33 cellular contexts compared by ENCODE assay signal in genomic region chr6:21142716-21143115, GRCh38.
"Had no signal": no experiment of that assay in that cellular context is flagged by ENCODE, and none has a peak within 500 bp of the region (broad histone marks: within the 10 kb centered on the region; RNA-seq: fewer than 3 reads in every experiment).

No MANE protein-coding gene starts in this region.

- H3K4me1 Mint-ChIP-seq: activated CD4-positive, alpha-beta T cell treated with anti-CD3 and anti-CD28 coated beads for 36 hours; activated CD4-positive, alpha-beta T cell treated with anti-CD3 and anti-CD28 coated beads, Interleukin-2, amount 10 ng/mL, durations not matched to agents 24 days and 14 days; activated CD8-positive, alpha-beta memory T cell treated with anti-CD3 and anti-CD28 coated beads, Interleukin-2, amount 10 ng/mL, durations not matched to agents 7 days and 5 days; activated naive CD4-positive, alpha-beta T cell treated with anti-CD3 and anti-CD28 coated beads, Interleukin-2, amount 50 U/mL, for 24 hours; activated naive CD8-positive, alpha-beta T cell treated with anti-CD3 and anti-CD28 coated beads for 36 hours; activated naive CD8-positive, alpha-beta T cell treated with anti-CD3 and anti-CD28 coated beads, Interleukin-2, amount 50 U/mL, for 24 hours had no signal

- FAIRE-seq: endothelial cell of umbilical vein had no signal

- H3K27ac Mint-ChIP-seq: activated CD4-positive, alpha-beta memory T cell treated with anti-CD3 and anti-CD28 coated beads for 36 hours; activated CD4-positive, alpha-beta T cell treated with anti-CD3 and anti-CD28 coated beads for 36 hours; activated CD4-positive, alpha-beta T cell treated with anti-CD3 and anti-CD28 coated beads, Interleukin-2, amount 10 ng/mL, durations not matched to agents 24 days and 14 days; activated CD8-positive, alpha-beta memory T cell treated with anti-CD3 and anti-CD28 coated beads, Interleukin-2, amount 10 ng/mL, durations not matched to agents 7 days and 5 days; activated CD8-positive, alpha-beta T cell treated with anti-CD3 and anti-CD28 coated beads, Interleukin-2, amount 10 ng/mL, durations not matched to agents 7 days and 5 days; activated naive CD4-positive, alpha-beta T cell treated with anti-CD3 and anti-CD28 coated beads for 36 hours; activated naive CD4-positive, alpha-beta T cell treated with anti-CD3 and anti-CD28 coated beads, Interleukin-2, amount 50 U/mL, for 24 hours; activated naive CD8-positive, alpha-beta T cell treated with anti-CD3 and anti-CD28 coated beads for 36 hours; activated naive CD8-positive, alpha-beta T cell treated with anti-CD3 and anti-CD28 coated beads, Interleukin-2, amount 50 U/mL, for 24 hours; activated T-helper 1 cell treated with anti-CD3 and anti-CD28 coated beads, Interleukin-12 subunit alpha, Interleukin-12 subunit beta, Interleukin-2, Interleukin-4 antibody, amounts not matched to agents 30 ng/mL and 10 ng/mL and 1 ng/mL, durations not matched to agents 14 hours and 24 hours and 36 hours; activated T-helper 2 cell treated with anti-CD3 and anti-CD28 coated beads, Interferon-gamma antibody, Interleukin-2, Interleukin-4, amounts not matched to agents 10 μg/mL and 5 μg/mL and 100 μg/mL, durations not matched to agents 14 hours and 24 hours and 36 hours had no signal

- ATAC-seq: activated CD4-positive, alpha-beta T cell treated with anti-CD3 and anti-CD28 coated beads for 36 hours; activated CD8-positive, alpha-beta memory T cell treated with anti-CD3 and anti-CD28 coated beads, Interleukin-2, amount 10 ng/mL, durations not matched to agents 7 days and 5 days; activated CD8-positive, alpha-beta T cell treated with anti-CD3 and anti-CD28 coated beads, Interleukin-2, amount 10 ng/mL, durations not matched to agents 7 days and 5 days; activated naive CD8-positive, alpha-beta T cell treated with anti-CD3 and anti-CD28 coated beads, Interleukin-2, amount 50 U/mL, for 24 hours; body of pancreas; foreskin keratinocyte; gastrocnemius medialis had no signal

- H3K9me3 Mint-ChIP-seq: activated CD4-positive, alpha-beta memory T cell treated with anti-CD3 and anti-CD28 coated beads for 36 hours; activated naive CD4-positive, alpha-beta T cell treated with anti-CD3 and anti-CD28 coated beads for 36 hours; activated naive CD4-positive, alpha-beta T cell treated with anti-CD3 and anti-CD28 coated beads, Interleukin-2, amount 50 U/mL, for 24 hours; activated naive CD8-positive, alpha-beta T cell treated with anti-CD3 and anti-CD28 coated beads for 36 hours; activated naive CD8-positive, alpha-beta T cell treated with anti-CD3 and anti-CD28 coated beads, Interleukin-2, amount 50 U/mL, for 24 hours; activated T-helper 1 cell treated with anti-CD3 and anti-CD28 coated beads, Interleukin-12 subunit alpha, Interleukin-12 subunit beta, Interleukin-2, Interleukin-4 antibody, amounts not matched to agents 30 ng/mL and 10 ng/mL and 1 ng/mL, durations not matched to agents 14 hours and 24 hours and 36 hours; activated T-helper 2 cell treated with anti-CD3 and anti-CD28 coated beads, Interferon-gamma antibody, Interleukin-2, Interleukin-4, amounts not matched to agents 10 μg/mL and 5 μg/mL and 100 μg/mL, durations not matched to agents 14 hours and 24 hours and 36 hours had no signal

- H3K27ac ChIP-seq: adrenal gland, body of pancreas, breast epithelium, cardiac muscle cell, colonic mucosa, epithelial cell of prostate, foreskin keratinocyte, gastrocnemius medialis had no signal

- H3K4me3 Mint-ChIP-seq: activated CD4-positive, alpha-beta memory T cell treated with anti-CD3 and anti-CD28 coated beads for 36 hours; activated CD4-positive, alpha-beta T cell treated with anti-CD3 and anti-CD28 coated beads for 36 hours; activated CD4-positive, alpha-beta T cell treated with anti-CD3 and anti-CD28 coated beads, Interleukin-2, amount 10 ng/mL, durations not matched to agents 24 days and 14 days; activated CD8-positive, alpha-beta memory T cell treated with anti-CD3 and anti-CD28 coated beads, Interleukin-2, amount 10 ng/mL, durations not matched to agents 7 days and 5 days; activated CD8-positive, alpha-beta T cell treated with anti-CD3 and anti-CD28 coated beads, Interleukin-2, amount 10 ng/mL, durations not matched to agents 7 days and 5 days; activated naive CD4-positive, alpha-beta T cell treated with anti-CD3 and anti-CD28 coated beads for 36 hours; activated naive CD4-positive, alpha-beta T cell treated with anti-CD3 and anti-CD28 coated beads, Interleukin-2, amount 50 U/mL, for 24 hours; activated naive CD8-positive, alpha-beta T cell treated with anti-CD3 and anti-CD28 coated beads for 36 hours; activated naive CD8-positive, alpha-beta T cell treated with anti-CD3 and anti-CD28 coated beads, Interleukin-2, amount 50 U/mL, for 24 hours; activated T-helper 1 cell treated with anti-CD3 and anti-CD28 coated beads, Interleukin-12 subunit alpha, Interleukin-12 subunit beta, Interleukin-2, Interleukin-4 antibody, amounts not matched to agents 30 ng/mL and 10 ng/mL and 1 ng/mL, durations not matched to agents 14 hours and 24 hours and 36 hours had no signal

- H3K36me3 ChIP-seq: adrenal gland, breast epithelium, cardiac muscle cell, colonic mucosa, gastrocnemius medialis had no signal

- H3K4me1 ChIP-seq: body of pancreas, breast epithelium, colonic mucosa, foreskin keratinocyte, gastrocnemius medialis had no signal

- H3K9me3 ChIP-seq: adrenal gland, body of pancreas, breast epithelium, colonic mucosa, gastrocnemius medialis had no signal

- H3K4me3 ChIP-seq: adrenal gland, body of pancreas, breast epithelium, cardiac muscle cell, colonic mucosa, gastrocnemius medialis had no signal

- DNase-seq: activated CD4-positive, alpha-beta memory T cell treated with anti-CD3 and anti-CD28 coated beads for 36 hours; activated CD4-positive, alpha-beta T cell treated with anti-CD3 and anti-CD28 coated beads for 36 hours; activated CD4-positive, alpha-beta T cell treated with anti-CD3 and anti-CD28 coated beads, Interleukin-2, amount 10 ng/mL, durations not matched to agents 24 days and 14 days; activated CD4-positive, CD25-positive, alpha-beta regulatory T cell; activated CD4-positive, CD25-positive, alpha-beta regulatory T cell treated with anti-CD3 and anti-CD28 coated beads, Interleukin-2, amount 50 U/mL, for 72 hours; activated CD8-positive, alpha-beta memory T cell treated with anti-CD3 and anti-CD28 coated beads, Interleukin-2, amount 10 ng/mL, durations not matched to agents 7 days and 5 days; activated CD8-positive, alpha-beta memory T cell treated with anti-CD3 and anti-CD28 coated beads, Interleukin-2, amount 50 U/mL, for 4 hours; activated CD8-positive, alpha-beta T cell treated with anti-CD3 and anti-CD28 coated beads, Interleukin-2, amount 10 ng/mL, durations not matched to agents 7 days and 5 days; activated effector memory CD4-positive, alpha-beta T cell treated with anti-CD3 and anti-CD28 coated beads, Interleukin-2, amount 50 U/mL, for 16 hours; activated naive CD4-positive, alpha-beta T cell treated with anti-CD3 and anti-CD28 coated beads for 36 hours; activated naive CD8-positive, alpha-beta T cell treated with anti-CD3 and anti-CD28 coated beads for 36 hours; activated naive CD8-positive, alpha-beta T cell treated with anti-CD3 and anti-CD28 coated beads, Interleukin-2, amount 50 U/mL, for 24 hours; activated T-cell treated with anti-CD3 and anti-CD28 coated beads, Interleukin-2, amount 50 U/mL, for 1 hour; activated T-cell treated with anti-CD3 and anti-CD28 coated beads, Interleukin-2, amount 50 U/mL, for 48 hours; adrenal gland; amygdala; aorta; body of pancreas; central memory CD4-positive, alpha-beta T cell; cerebellar nuclear complex; colonic mucosa; effector CD8-positive, alpha-beta T cell; foreskin keratinocyte; gastrocnemius medialis; glutamatergic neuron; T-helper 2 cell had no signal

- H3K27me3 ChIP-seq: adrenal gland, body of pancreas, breast epithelium, cardiac muscle cell, colonic mucosa, foreskin keratinocyte, gastrocnemius medialis had no signal

- H3K27me3 Mint-ChIP-seq: activated CD4-positive, alpha-beta memory T cell treated with anti-CD3 and anti-CD28 coated beads for 36 hours; activated CD4-positive, alpha-beta T cell treated with anti-CD3 and anti-CD28 coated beads for 36 hours; activated CD4-positive, alpha-beta T cell treated with anti-CD3 and anti-CD28 coated beads, Interleukin-2, amount 10 ng/mL, durations not matched to agents 24 days and 14 days; activated CD8-positive, alpha-beta memory T cell treated with anti-CD3 and anti-CD28 coated beads, Interleukin-2, amount 10 ng/mL, durations not matched to agents 7 days and 5 days; activated naive CD4-positive, alpha-beta T cell treated with anti-CD3 and anti-CD28 coated beads, Interleukin-2, amount 50 U/mL, for 24 hours; activated naive CD8-positive, alpha-beta T cell treated with anti-CD3 and anti-CD28 coated beads for 36 hours; activated naive CD8-positive, alpha-beta T cell treated with anti-CD3 and anti-CD28 coated beads, Interleukin-2, amount 50 U/mL, for 24 hours had no signal
